ENCODE assay signal across 8 cellular contexts in the genomic region with DNA sequence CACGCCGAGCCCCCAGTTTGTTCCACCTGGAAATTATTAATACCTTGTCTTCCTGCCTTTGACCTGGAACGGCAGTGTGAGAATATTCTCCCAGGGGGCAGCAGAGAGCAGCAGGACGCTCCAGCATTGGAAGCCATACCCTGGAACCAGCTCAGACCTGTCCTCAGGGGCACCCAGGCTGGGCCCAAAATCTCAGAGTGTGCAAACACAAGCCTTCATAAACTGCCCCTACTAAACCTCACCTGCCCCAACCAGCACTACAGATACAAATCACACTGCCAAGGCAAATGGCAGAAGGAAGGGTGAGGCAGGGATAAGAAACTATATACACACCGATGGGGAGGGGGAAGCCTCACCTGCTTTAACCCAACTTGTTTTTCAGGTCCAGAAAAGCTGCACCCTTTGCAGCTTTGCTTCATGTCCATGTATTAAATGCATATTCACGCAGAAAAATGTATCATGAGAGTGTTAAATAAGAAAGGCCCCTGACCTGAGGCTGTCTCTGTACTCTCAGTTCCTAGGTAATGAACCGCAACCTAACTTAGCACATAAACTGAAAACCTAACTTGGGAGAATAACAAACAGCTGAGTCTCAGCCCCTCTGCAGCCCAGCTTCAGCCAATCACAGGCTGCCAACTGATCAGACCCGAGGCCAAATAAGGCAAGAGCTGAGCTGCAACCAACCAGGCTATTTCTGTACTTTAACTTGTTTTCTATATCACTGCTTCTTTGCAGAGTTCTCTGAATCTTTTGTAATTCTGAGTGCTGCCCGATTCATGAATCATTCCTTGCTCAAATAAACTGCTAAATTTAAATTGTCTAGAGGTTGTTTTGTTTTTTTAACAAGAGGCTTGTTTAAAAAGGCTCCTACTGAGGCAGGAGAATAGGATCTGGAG.
A peak's percentile ranks its signal among the peaks of the same experiment; 100 is the strongest.
DNase-seq lines count a peak whose midpoint lies in the region; ATAC-seq and TF ChIP-seq lines count a peak whose summit lies in the region.

No MANE protein-coding gene starts in this region.

- intact Hi-C loops in lower lobe of right lung (cut with DNase I) = no loop called here

- ATAC-seq in GM18519 (IDR thresholded peaks at IDR 0.05; ENCODE audit: low FRiP score, unreplicated experiment) = peak; percentile 94
- ATAC-seq in HG03025 (IDR thresholded peaks at IDR 0.05; ENCODE audit: low FRiP score, unreplicated experiment) = peak; percentile 78
- ATAC-seq in lower lobe of right lung = peak; percentile 92 to 94

- peaks cover 2% of the 10 kb centered on the region for H3K27me3 ChIP-seq in AG04450 (ENCODE audit: control insufficient read depth, insufficient read depth, low read length)
- H3K27me3 ChIP-seq in lower lobe of right lung (ENCODE audit: low read depth) = no peaks in the 10 kb centered on the region

- POLR2A ChIA-PET in AG04450 (lab: Yijun Ruan, JAX) = no interaction called here

- CTCF ChIA-PET in AG04450 (lab: Charles Lee) = interaction anchor here (0.6 to 1.5 kb wide), 11 partner anchors 9 to 489 kb away, joined by 3 to 7 read pairs (median 3); no protein-coding TSS in a partner anchor

- DNase-seq in AG04450 (ENCODE audit: low read depth, low spot score) (no peak), NCI-H2029 treated with DMSO at 0.1 percent for 48 hours (lab: John Stamatoyannopoulos, UW) (peak; percentile 99), lower lobe of right lung (peak; percentile 70)
- peak; percentile 34 for DNase-seq in central memory CD4-positive, alpha-beta T cell
- peak; percentile 29 to 49 for DNase-seq in stimulated activated CD8-positive, alpha-beta memory T cell treated with anti-CD3 and anti-CD28 coated beads, Interleukin-2, amount 100 ng/mL, for 48 hours (ENCODE audit: low read depth in 2 of 2)

- H3K27ac ChIP-seq in AG04450 (ENCODE audit: low read depth, low read length) (peak overlapping the region; percentile 11), lower lobe of right lung (peak overlapping the region; percentile 27)

- peak; percentile 70 for TF ChIP-seq CTCF in AG04450 (IDR thresholded peaks at IDR 0.05; ENCODE audit: low read depth, low read length)
- peak; percentile 68 for TF ChIP-seq CTCF in WI38 (IDR thresholded peaks at IDR 0.05; ENCODE audit: low read depth, low read length)
- peak; percentile 84 for TF ChIP-seq CTCF in lower lobe of right lung (IDR thresholded peaks at IDR 0.05)

- H3K9me3 ChIP-seq in AG04450 (ENCODE audit: control insufficient read depth, insufficient read depth, low read length) = peaks cover 4% of the 10 kb centered on the region; the same call in 1 of the 2 replicates
- H3K9me3 ChIP-seq in lower lobe of right lung = no peaks in the 10 kb centered on the region

- H3K4me3 ChIP-seq in AG04450 (ENCODE audit: low read depth, low read length) (no peak overlapping the region), WI38 (ENCODE audit: low read depth, low read length) (no peak overlapping the region), lower lobe of right lung (no peak overlapping the region)

- H3K4me1 ChIP-seq in lower lobe of right lung = peaks cover 7% of the 10 kb centered on the region

- no peaks in the 10 kb centered on the region for H3K36me3 ChIP-seq in lower lobe of right lung
